Comparison of ENCODE assay signal across 7 cellular contexts in genomic region chr7:151056286-151057037, GRCh38. TPM values are rescaled to one million over a fixed set of nuclear protein-coding genes. Genes with fewer than 3 reads are reported as not detected.
DNase-seq lines count a peak whose midpoint lies in the region; ATAC-seq and TF ChIP-seq lines count a peak whose summit lies in the region.
"Had no signal": no experiment of that assay in that cellular context is flagged by ENCODE, and none has a peak within 500 bp of the region (broad histone marks: within the 10 kb centered on the region; RNA-seq: fewer than 3 reads in every experiment).

No MANE protein-coding gene starts in this region.

- H3K4me1 ChIP-seq in esophagus muscularis mucosa = peaks cover 33 to 48% (median 42%) of the 10 kb centered on the region in 4 donors

- H3K27me3 ChIP-seq in esophagus muscularis mucosa = peaks cover 0 to 2% (median 0%) of the 10 kb centered on the region in 4 donors

- H3K36me3 ChIP-seq in esophagus muscularis mucosa = peaks cover 0 to 13% (median 7%) of the 10 kb centered on the region in 4 donors

- H3K9me3 ChIP-seq in esophagus muscularis mucosa = no peaks in the 10 kb centered on the region

- H3K4me3 Mint-ChIP-seq in activated T-cell treated with anti-CD3 and anti-CD28 coated beads, Interleukin-2, amount 50 U/mL, for 24 hours = peak overlapping the region; percentile 94
- peak overlapping the region; percentile 97 to 99 for H3K4me3 Mint-ChIP-seq in stimulated activated naive CD8-positive, alpha-beta T cell treated with anti-CD3 and anti-CD28 coated beads, Interleukin-15, amount 100 ng/mL, for 72 hours

- no peak for DNase-seq in activated T-cell treated with anti-CD3 and anti-CD28 coated beads, Interleukin-2, amount 50 U/mL, for 24 hours
- DNase-seq in activated T-cell treated with anti-CD3 and anti-CD28 coated beads, Interleukin-2, amount 50 U/mL, for 48 hours = no peak
- no peak for DNase-seq in esophagus muscularis mucosa (ENCODE audit: extremely low spot score)
- DNase-seq in stimulated activated naive CD8-positive, alpha-beta T cell treated with anti-CD3 and anti-CD28 coated beads, Interleukin-15, amount 100 ng/mL, for 72 hours = no peak
- DNase-seq: left ventricle myocardium superior had no signal

- 75% methylated on average over 9 of the region's 21 CpGs for WGBS in esophagus muscularis mucosa

- no peak for TF ChIP-seq CTCF in esophagus muscularis mucosa (IDR thresholded peaks at IDR 0.05)

- intact Hi-C loops in esophagus muscularis mucosa (cut with DNase I) = no loop called here

- no peaks in the 10 kb centered on the region for H3K9me3 Mint-ChIP-seq in activated T-cell treated with anti-CD3 and anti-CD28 coated beads, Interleukin-2, amount 50 U/mL, for 24 hours
- no peaks in the 10 kb centered on the region for H3K9me3 Mint-ChIP-seq in stimulated activated naive CD8-positive, alpha-beta T cell treated with anti-CD3 and anti-CD28 coated beads, Interleukin-15, amount 100 ng/mL, for 72 hours

- H3K27ac Mint-ChIP-seq in activated T-cell treated with anti-CD3 and anti-CD28 coated beads, Interleukin-2, amount 50 U/mL, for 24 hours = no peak overlapping the region
- H3K27ac Mint-ChIP-seq in stimulated activated naive CD8-positive, alpha-beta T cell treated with anti-CD3 and anti-CD28 coated beads, Interleukin-15, amount 100 ng/mL, for 72 hours = no peak overlapping the region

- peaks cover 38% of the 10 kb centered on the region for H3K4me1 Mint-ChIP-seq in activated T-cell treated with anti-CD3 and anti-CD28 coated beads, Interleukin-2, amount 50 U/mL, for 24 hours (ENCODE audit: low read depth)
- H3K4me1 Mint-ChIP-seq in stimulated activated naive CD8-positive, alpha-beta T cell treated with anti-CD3 and anti-CD28 coated beads, Interleukin-15, amount 100 ng/mL, for 72 hours = peaks cover 48% of the 10 kb centered on the region

- no peaks in the 10 kb centered on the region for H3K27me3 Mint-ChIP-seq in activated T-cell treated with anti-CD3 and anti-CD28 coated beads, Interleukin-2, amount 50 U/mL, for 24 hours
- no peaks in the 10 kb centered on the region for H3K27me3 Mint-ChIP-seq in stimulated activated naive CD8-positive, alpha-beta T cell treated with anti-CD3 and anti-CD28 coated beads, Interleukin-15, amount 100 ng/mL, for 72 hours

- no peak for TF ChIP-seq POLR2A in esophagus muscularis mucosa (IDR thresholded peaks at IDR 0.05; ENCODE audit: low read depth)

- no peak for TF ChIP-seq EP300 in esophagus muscularis mucosa (IDR thresholded peaks at IDR 0.05)

- no peak for ATAC-seq in stimulated activated naive CD8-positive, alpha-beta T cell treated with anti-CD3 and anti-CD28 coated beads, Interleukin-15, amount 100 ng/mL, for 72 hours
- ATAC-seq in HG03342 (IDR thresholded peaks at IDR 0.05; ENCODE audit: unreplicated experiment) (no peak), GM21367 (IDR thresholded peaks at IDR 0.05; ENCODE audit: unreplicated experiment) (no peak)
- ATAC-seq: left ventricle myocardium superior had no signal

- H3K36me3 Mint-ChIP-seq in activated T-cell treated with anti-CD3 and anti-CD28 coated beads, Interleukin-2, amount 50 U/mL, for 24 hours (ENCODE audit: low read depth) = peaks cover 19% of the 10 kb centered on the region

- H3K4me3 ChIP-seq in esophagus muscularis mucosa = peak overlapping the region; percentile 72 to 94 (median 90)

- no peak overlapping the region for H3K27ac ChIP-seq in esophagus muscularis mucosa (replicated peaks in 1 of 4)

RNA-seq across cellular contexts. Expression of gene CDK5, which starts 1.2 kb away (rescaled TPM):
- total RNA-seq in esophagus muscularis mucosa = 10 to 100 TPM in 2 of 4 donors, 1 to 10 TPM in 2; 5.3 to 10.4 (median 9.7) TPM

RNA-seq across cellular contexts. Expression of gene SLC4A2, which starts 2.9 kb away (rescaled TPM):
- total RNA-seq in esophagus muscularis mucosa = 100 to 1,000 TPM in 3 of 4 donors, 10 to 100 TPM in 1; 96.8 to 165 (median 122) TPM

RNA-seq across cellular contexts. Expression of gene ASIC3, which starts 8.1 kb away (rescaled TPM):
- 1 to 10 TPM; 1.3 to 2.9 (median 2.1) TPM for total RNA-seq in esophagus muscularis mucosa

RNA-seq across cellular contexts. Expression of gene FASTK, which starts 24.1 kb away (rescaled TPM):
- total RNA-seq in esophagus muscularis mucosa = 10 to 100 TPM; 45.7 to 74.9 (median 60.4) TPM

RNA-seq across cellular contexts. Expression of gene TMUB1, which starts 26.8 kb away (rescaled TPM):
- 10 to 100 TPM; 39.0 to 66.6 (median 51.4) TPM for total RNA-seq in esophagus muscularis mucosa
